In genomic region chr5:73939535-73939934, GRCh38 we compare ENCODE assay signal across 22 cellular contexts.
DNase-seq lines count a peak whose midpoint lies in the region; ATAC-seq and TF ChIP-seq lines count a peak whose summit lies in the region.
"Had no signal": no experiment of that assay in that cellular context is flagged by ENCODE, and none has a peak within 500 bp of the region (broad histone marks: within the 10 kb centered on the region; RNA-seq: fewer than 3 reads in every experiment).

No MANE protein-coding gene starts in this region.

- no peak overlapping the region for H3K4me3 ChIP-seq in IMR-90 (ENCODE audit: insufficient read depth, low read depth, low read length)
- no peak overlapping the region for H3K4me3 ChIP-seq in brain microvascular endothelial cell (ENCODE audit: low read depth, low read length)
- H3K4me3 ChIP-seq in neuronal stem cell (ENCODE audit: low read length in 2 of 2) = no peak overlapping the region
- H3K4me3 ChIP-seq: hepatocyte, mucosa of descending colon, neural progenitor cell, psoas muscle, spleen, thyroid gland had no signal

- H3K27me3 Mint-ChIP-seq in CD14-positive monocyte (ENCODE audit: low read depth in 3 of 3) = peaks cover 7 to 9% (median 8%) of the 10 kb centered on the region in 3 donors

- H3K27ac ChIP-seq in IMR-90 (ENCODE audit: insufficient read depth, low read length) = no peak overlapping the region
- H3K27ac ChIP-seq in brain microvascular endothelial cell = peak overlapping the region; percentile 96
- H3K27ac ChIP-seq in neuronal stem cell (replicated peaks; ENCODE audit: low read length) = no peak overlapping the region
- H3K27ac ChIP-seq: hepatocyte, neural progenitor cell, psoas muscle, spleen, thyroid gland had no signal

- H2BK15ac ChIP-seq in IMR-90 (ENCODE audit: low read depth, low read length) = peak overlapping the region; percentile 81; the same call in 2 of the 3 replicates
- H2BK15ac ChIP-seq in neuronal stem cell (ENCODE audit: low read length) = no peak overlapping the region

- no peak overlapping the region for H3K56ac ChIP-seq in IMR-90 (ENCODE audit: extremely low read depth, insufficient read depth, low read length)

- DNase-seq in IMR-90 (no peak), brain microvascular endothelial cell (no peak), neuronal stem cell (ENCODE audit: low spot score) (no peak), NCI-H2107 (lab: John Stamatoyannopoulos, UW) (no peak), CD14-positive monocyte (ENCODE audit: low spot score) (no peak)
- no peak for DNase-seq in activated CD4-positive, alpha-beta T cell treated with anti-CD3 and anti-CD28 coated beads for 1 hour
- DNase-seq: activated CD4-positive, alpha-beta T cell treated with anti-CD3 and anti-CD28 coated beads for 4 hours; activated naive CD4-positive, alpha-beta T cell treated with anti-CD3 and anti-CD28 coated beads, Interleukin-2, amount 50 U/mL, for 16 hours; DND-41; effector CD4-positive, alpha-beta T cell; immature natural killer cell; mucosa of descending colon; NCI-H187 treated with DMSO at 0.1 percent for 48 hours; psoas muscle; SHP77 treated with DMSO at 0.1 percent for 48 hours; spleen; stimulated activated CD4-positive, alpha-beta T cell treated with anti-CD3 and anti-CD28 coated beads, Interleukin-4, amount 100 ng/mL, for 1 hour; stimulated activated naive CD4-positive, alpha-beta T cell treated with Interleukin-2 at 50 U/mL for 16 hours; thyroid gland had no signal

- H3K9me3 Mint-ChIP-seq in CD14-positive monocyte = peaks cover 0 to 12% (median 0%) of the 10 kb centered on the region in 7 donors

- H3K9ac ChIP-seq in IMR-90 (ENCODE audit: low read depth, low read length) = no peak overlapping the region
- no peak overlapping the region for H3K9ac ChIP-seq in neuronal stem cell (ENCODE audit: low read depth, low read length, poor library complexity)
- H3K9ac ChIP-seq: neural progenitor cell had no signal

- dilution Hi-C loops in IMR-90 (cut with HindIII; ENCODE audit: low sequenced_read_pairs, unreplicated experiment) = no loop called here

- ATAC-seq in IMR-90 (ENCODE audit: low read depth) (no peak), GM18907 (IDR thresholded peaks at IDR 0.05; ENCODE audit: unreplicated experiment) (no peak)
- ATAC-seq: mucosa of descending colon, psoas muscle had no signal

- BruUV-seq in IMR-90 (replicated peaks; lab: Mats Ljungman, UMichigan) = no TSS peak

- no peak overlapping the region for H3K4me3 Mint-ChIP-seq in CD14-positive monocyte
- H3K4me3 Mint-ChIP-seq: immature natural killer cell, neural progenitor cell had no signal

- H3K9me1 ChIP-seq in IMR-90 (ENCODE audit: insufficient read depth, low read length) = peaks cover 12% of the 10 kb centered on the region

- H2AK9ac ChIP-seq in IMR-90 (replicated peaks; ENCODE audit: low read depth, low read length, poor library complexity) = no peak overlapping the region

- H2BK5ac ChIP-seq in IMR-90 (ENCODE audit: low read depth, low read length, poor library complexity, severe bottlenecking) (no peak overlapping the region), neuronal stem cell (ENCODE audit: low read length) (no peak overlapping the region)

- H4K8ac ChIP-seq in IMR-90 (ENCODE audit: low read depth in 2 of 2, low read length in 2 of 2) (no peak overlapping the region; a peak in 2 of 4 replicates), neuronal stem cell (ENCODE audit: low read depth, low read length) (no peak overlapping the region)

- H3K14ac ChIP-seq in IMR-90 (replicated peaks; ENCODE audit: low read depth, low read length) = peak overlapping the region; percentile 57
- H3K14ac ChIP-seq in neuronal stem cell (ENCODE audit: low read length) = peak overlapping the region; percentile 76

- H2BK120ac ChIP-seq in IMR-90 (ENCODE audit: low read depth, low read length) (peak overlapping the region; percentile 79), neuronal stem cell (ENCODE audit: low read depth, low read length) (no peak overlapping the region)

- TF ChIP-seq POLR2A in IMR-90 (IDR thresholded peaks at IDR 0.05; ENCODE audit: low read depth, low read length) = no peak

- H3K27me3 ChIP-seq in IMR-90 (ENCODE audit: control insufficient read depth, insufficient read depth, low read length) = no peaks in the 10 kb centered on the region
- no peaks in the 10 kb centered on the region for H3K27me3 ChIP-seq in brain microvascular endothelial cell (replicated peaks)
- H3K27me3 ChIP-seq in neuronal stem cell (ENCODE audit: control insufficient read depth in 3 of 3, insufficient read depth in 3 of 3, low read depth in 1 of 3, low read length in 3 of 3) = no peaks in the 10 kb centered on the region
- H3K27me3 ChIP-seq: hepatocyte, neural progenitor cell, spleen, thyroid gland had no signal

- no peak overlapping the region for H3K27ac Mint-ChIP-seq in CD14-positive monocyte
- H3K27ac Mint-ChIP-seq: immature natural killer cell, neural progenitor cell had no signal

- H3K18ac ChIP-seq in IMR-90 (ENCODE audit: low read depth, low read length) (peak overlapping the region; percentile 39; the same call in 1 of the 2 replicates), neuronal stem cell (ENCODE audit: low read length) (peak overlapping the region; percentile 45)

- no peak overlapping the region for H4K5ac ChIP-seq in IMR-90 (ENCODE audit: low read depth, low read length)

- peak overlapping the region; percentile 89 for H2BK20ac ChIP-seq in IMR-90 (ENCODE audit: low read depth, low read length)

- peak overlapping the region; percentile 68 for H2BK12ac ChIP-seq in neuronal stem cell (ENCODE audit: low read length)

- no peaks in the 10 kb centered on the region for H3K36me3 Mint-ChIP-seq in CD14-positive monocyte
- H3K36me3 Mint-ChIP-seq: immature natural killer cell had no signal

- H4K20me1 ChIP-seq in IMR-90 (ENCODE audit: insufficient read depth, low read length) = peaks cover 3% of the 10 kb centered on the region; the same call in 1 of the 2 replicates

- intact Hi-C loops in IMR-90 (cut with micrococcal nuclease) (loop anchor here (10.0 kb wide), 1 partner anchor 315 kb away; no protein-coding TSS in a partner anchor), CD14-positive monocyte (cut with micrococcal nuclease) (no loop called here)

- H4K91ac ChIP-seq in IMR-90 (ENCODE audit: insufficient read depth, low read depth, low read length) (peak overlapping the region; percentile 79), neuronal stem cell (ENCODE audit: low read depth, low read length, poor library complexity) (no peak overlapping the region)

- H3K4ac ChIP-seq in IMR-90 (ENCODE audit: low read depth, low read length) (peak overlapping the region; percentile 85), neuronal stem cell (ENCODE audit: low read length) (no peak overlapping the region)

- no peak overlapping the region for H3K4me2 ChIP-seq in IMR-90 (ENCODE audit: low read depth, low read length)
- H3K4me2 ChIP-seq in neuronal stem cell (ENCODE audit: insufficient read depth, low read length, poor library complexity, severe bottlenecking) = no peak overlapping the region
- H3K4me2 ChIP-seq: hepatocyte, neural progenitor cell had no signal

- no CpG with 5 or more reads among the region's 3 CpGs for WGBS in IMR-90 (ENCODE audit: extremely low coverage in 2 of 2, insufficient read length in 1 of 2), 2 experiments
- no CpG with 5 or more reads among the region's 3 CpGs for WGBS in neuronal stem cell (ENCODE audit: extremely low coverage in 2 of 2, insufficient read length in 2 of 2, insufficient replicate concordance in 1 of 2), 2 donors

- no peak overlapping the region for H2AFZ ChIP-seq in IMR-90 (replicated peaks; ENCODE audit: low read length, poor library complexity)
- H2AFZ ChIP-seq in neuronal stem cell (ENCODE audit: low read length) = peak overlapping the region; percentile 42
- H2AFZ ChIP-seq: hepatocyte, neural progenitor cell had no signal

- H3K4me1 ChIP-seq in IMR-90 (ENCODE audit: control insufficient read depth, insufficient read depth, low read length) = peaks cover 10% of the 10 kb centered on the region
- peaks cover 17 to 24% of the 10 kb centered on the region in 2 donors for H3K4me1 ChIP-seq in neuronal stem cell (ENCODE audit: control insufficient read depth in 2 of 2, insufficient read depth in 1 of 2, low read depth in 1 of 2, low read length in 2 of 2)
- H3K4me1 ChIP-seq: psoas muscle, spleen had no signal

- CTCF ChIA-PET in IMR-90 (lab: Yijun Ruan, JAX) = no interaction called here

- H2AK5ac ChIP-seq in IMR-90 (ENCODE audit: low read depth, low read length) (peak overlapping the region; percentile 90), neuronal stem cell (ENCODE audit: low read depth, low read length) (no peak overlapping the region)

- in situ Hi-C loops in IMR-90 (cut with MboI; ENCODE audit: low sequenced_read_pairs) = no loop called here
- in situ Hi-C loops in brain microvascular endothelial cell (cut with HindIII; ENCODE audit: low pct_ligation_motif_present, low sequenced_read_pairs) = no loop called here

- TF ChIP-seq RAD21 in IMR-90 (IDR thresholded peaks at IDR 0.05; ENCODE audit: low read length) = no peak

- TF ChIP-seq CTCF in IMR-90 (conservative IDR thresholded peaks at IDR 0.05; ENCODE audit: low read depth, low read length) = no peak
- no peak for TF ChIP-seq CTCF in brain microvascular endothelial cell (IDR thresholded peaks at IDR 0.05; ENCODE audit: low read depth, low read length, missing control alignments)
- TF ChIP-seq CTCF in CD14-positive monocyte (IDR thresholded peaks at IDR 0.05) = no peak

- H3K23ac ChIP-seq in IMR-90 (ENCODE audit: low read depth, low read length) (0 out of 2 replicates have a peak overlapping the region, but pooled peaks have one; percentile 14), neuronal stem cell (ENCODE audit: low read depth, low read length, poor library complexity) (no peak overlapping the region)

- no peaks in the 10 kb centered on the region for H3K4me1 Mint-ChIP-seq in CD14-positive monocyte
- H3K4me1 Mint-ChIP-seq: immature natural killer cell had no signal

- POLR2A ChIA-PET in IMR-90 (lab: Charles Lee; ENCODE audit: unreplicated experiment) = no interaction called here

- H3K36me3 ChIP-seq in IMR-90 (ENCODE audit: control insufficient read depth, insufficient read depth, low read length) (no peaks in the 10 kb centered on the region; the same call in 1 of the 2 replicates), brain microvascular endothelial cell (replicated peaks) (no peaks in the 10 kb centered on the region), neuronal stem cell (replicated peaks in 1 of 2; ENCODE audit: control insufficient read depth in 2 of 2, insufficient read depth in 2 of 2, low read length in 2 of 2) (no peaks in the 10 kb centered on the region)
- H3K36me3 ChIP-seq: neural progenitor cell, spleen, thyroid gland had no signal

- H3K79me1 ChIP-seq in IMR-90 (ENCODE audit: low read depth in 1 of 2, low read length in 2 of 2) (peaks cover 4 to 10% of the 10 kb centered on the region in 2 experiments; a peak in 3 of 4 replicates), neuronal stem cell (ENCODE audit: low read depth, low read length) (no peaks in the 10 kb centered on the region)

- H3K9me3 ChIP-seq in IMR-90 (ENCODE audit: control insufficient read depth, insufficient read depth, low read length) (peaks cover 2% of the 10 kb centered on the region; the same call in 1 of the 2 replicates), neuronal stem cell (replicated peaks in 1 of 2; ENCODE audit: control insufficient read depth in 2 of 2, insufficient read depth in 1 of 2, low read depth in 1 of 2, low read length in 2 of 2) (peaks cover 0 to 2% of the 10 kb centered on the region in 2 donors)
- H3K9me3 ChIP-seq: psoas muscle, thyroid gland had no signal
